Comparison of ENCODE assay signal across 8 cellular contexts in the genomic region with DNA sequence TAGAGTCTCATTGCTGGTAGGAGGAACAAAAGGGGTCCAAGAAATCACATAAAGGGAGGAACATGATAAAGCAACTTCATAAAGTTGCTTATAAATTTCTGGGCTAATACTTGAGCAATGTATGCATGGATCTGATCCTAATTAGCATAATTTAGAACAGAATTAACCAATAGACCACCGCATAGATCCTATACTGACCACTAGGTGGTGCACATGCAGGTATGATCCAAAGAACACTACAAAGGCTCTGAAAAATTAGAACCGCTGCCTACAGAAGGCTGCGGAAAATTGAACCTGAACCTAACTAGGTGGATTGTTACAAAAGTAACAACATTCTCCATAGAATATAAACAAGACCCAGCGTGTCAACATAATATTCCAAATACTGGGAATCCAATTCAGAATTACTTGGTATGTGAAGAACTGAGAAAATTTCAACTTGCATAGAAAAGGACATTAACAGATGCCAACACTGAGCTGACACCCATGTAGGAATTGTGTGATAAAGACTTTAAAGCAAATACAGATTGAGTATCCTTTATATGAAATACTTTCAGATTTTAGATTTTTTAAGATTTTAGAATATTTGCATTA. TPM values are rescaled to one million over a fixed set of nuclear protein-coding genes. Genes with fewer than 3 reads are reported as not detected.
DNase-seq lines count a peak whose midpoint lies in the region; ATAC-seq, FAIRE-seq and TF ChIP-seq lines count a peak whose summit lies in the region.

No MANE protein-coding gene starts in this region.

- H3K79me2 ChIP-seq in mesendoderm (ENCODE audit: control insufficient read depth, insufficient read depth, low read length) = no peaks in the 10 kb centered on the region

- H3K18ac ChIP-seq in mesendoderm (ENCODE audit: low read length) = no peak overlapping the region

- ATAC-seq in GM21723 (IDR thresholded peaks at IDR 0.05; ENCODE audit: unreplicated experiment) = peak; percentile 71
- ATAC-seq in HG03520 (IDR thresholded peaks at IDR 0.05; ENCODE audit: unreplicated experiment) = no peak

- no peak for FAIRE-seq in bronchial epithelial cell (lab: Jason Lieb, UNC)

- no CpG with 5 or more reads among the region's 4 CpGs for WGBS in mesendoderm (ENCODE audit: extremely low coverage, insufficient coverage, low lambda C conversion rate)

- no peak overlapping the region for H4K8ac ChIP-seq in mesendoderm (ENCODE audit: low read depth, low read length)

- H2AK5ac ChIP-seq in mesendoderm (ENCODE audit: low read length) = no peak overlapping the region

- H3K4me2 ChIP-seq in mesendoderm (ENCODE audit: low read length) = no peak overlapping the region

- H3K4me3 ChIP-seq in bronchial epithelial cell (ENCODE audit: low read depth, low read length) (no peak overlapping the region), mesendoderm (ENCODE audit: low read length) (no peak overlapping the region)

- peak; percentile 8 to 33 for DNase-seq in activated CD4-positive, alpha-beta T cell treated with anti-CD3 and anti-CD28 coated beads for 4 hours
- DNase-seq in activated CD4-positive, alpha-beta T cell treated with anti-CD3 and anti-CD28 coated beads, Interleukin-2, amount 50 U/mL, for 4 hours = no peak
- peak; percentile 51 for DNase-seq in NCI-H69 (lab: John Stamatoyannopoulos, UW)
- peak; percentile 45 for DNase-seq in bronchial epithelial cell (ENCODE audit: low read depth)
- DNase-seq in mesendoderm = peak; percentile 19
- DNase-seq in stimulated activated CD4-positive, alpha-beta T cell treated with anti-CD3 and anti-CD28 coated beads, Interleukin-1b, Interleukin-23, amount 100 ng/mL, for 48 hours = no peak

- no peak overlapping the region for H3K56ac ChIP-seq in mesendoderm (ENCODE audit: low read length)

- H2BK5ac ChIP-seq in mesendoderm (ENCODE audit: low read length) = no peak overlapping the region

- no peak overlapping the region for H3K4ac ChIP-seq in mesendoderm (ENCODE audit: low read depth, low read length)

- H4K5ac ChIP-seq in mesendoderm (ENCODE audit: low read length) = no peak overlapping the region

- H2BK15ac ChIP-seq in mesendoderm (replicated peaks; ENCODE audit: low read depth) = no peak overlapping the region

- H3K4me1 ChIP-seq in mesendoderm (ENCODE audit: control insufficient read depth, low read depth, low read length) = no peaks in the 10 kb centered on the region

- no peaks in the 10 kb centered on the region for H3K27me3 ChIP-seq in bronchial epithelial cell (ENCODE audit: control insufficient read depth, insufficient read depth, low read length)
- no peaks in the 10 kb centered on the region for H3K27me3 ChIP-seq in mesendoderm (ENCODE audit: insufficient read depth, low read length, poor library complexity)

- H2BK120ac ChIP-seq in mesendoderm (ENCODE audit: low read depth, low read length) = no peak overlapping the region

- no peak overlapping the region for H3K9ac ChIP-seq in mesendoderm (ENCODE audit: low read length)

- TF ChIP-seq CTCF in bronchial epithelial cell (IDR thresholded peaks at IDR 0.05; ENCODE audit: insufficient read depth, low read length, severe bottlenecking) = peak; percentile 51

- H3K79me1 ChIP-seq in mesendoderm (ENCODE audit: low read length) = no peaks in the 10 kb centered on the region

- no peak overlapping the region for H3K27ac ChIP-seq in mesendoderm (ENCODE audit: low read depth, low read length)

- no peak overlapping the region for H3K23ac ChIP-seq in mesendoderm (ENCODE audit: low read length)

- H3K36me3 ChIP-seq in bronchial epithelial cell (ENCODE audit: control insufficient read depth, insufficient read depth, low read length) = no peaks in the 10 kb centered on the region
- no peaks in the 10 kb centered on the region for H3K36me3 ChIP-seq in mesendoderm (ENCODE audit: control insufficient read depth, insufficient read depth, low read length)

RNA-seq across cellular contexts. Expression of a gene that starts 23.3 kb away (rescaled TPM):
- total RNA-seq in bronchial epithelial cell = 9.3 and 10.0 TPM in 2 replicates
- 16.6 TPM for polyA plus RNA-seq in mesendoderm (2013, experiment 1 of 2)
- 16.8 TPM for polyA plus RNA-seq in mesendoderm (2013, experiment 2 of 2)

RNA-seq across cellular contexts. Expression of a gene that starts 23.6 kb away (rescaled TPM):
- 6.8 and 16.1 TPM in 2 replicates for total RNA-seq in bronchial epithelial cell
- polyA plus RNA-seq in mesendoderm (2013, experiment 1 of 2) = 6.4 TPM
- polyA plus RNA-seq in mesendoderm (2013, experiment 2 of 2) = 5.5 TPM

RNA-seq across cellular contexts. Expression of a gene that starts 23.6 kb away (rescaled TPM):
- total RNA-seq in bronchial epithelial cell = 1.8 and 29.3 TPM in 2 replicates
- 18.8 TPM for polyA plus RNA-seq in mesendoderm (2013, experiment 1 of 2)
- 21.3 TPM for polyA plus RNA-seq in mesendoderm (2013, experiment 2 of 2)

Comparison
In these comparisons a context has a peak if more than half of its experiments do, and no peak if none do; other contexts are left out.
1. DNase-seq: peak in activated CD4-positive, alpha-beta T cell treated with anti-CD3 and anti-CD28 coated beads for 4 hours (2 of 2), NCI-H69 (single experiment), bronchial epithelial cell (single experiment) and mesendoderm (single experiment); none in activated CD4-positive, alpha-beta T cell treated with anti-CD3 and anti-CD28 coated beads, Interleukin-2, amount 50 U/mL, for 4 hours (0 of 2) and stimulated activated CD4-positive, alpha-beta T cell treated with anti-CD3 and anti-CD28 coated beads, Interleukin-1b, Interleukin-23, amount 100 ng/mL, for 48 hours (single experiment).